In the genomic region with DNA sequence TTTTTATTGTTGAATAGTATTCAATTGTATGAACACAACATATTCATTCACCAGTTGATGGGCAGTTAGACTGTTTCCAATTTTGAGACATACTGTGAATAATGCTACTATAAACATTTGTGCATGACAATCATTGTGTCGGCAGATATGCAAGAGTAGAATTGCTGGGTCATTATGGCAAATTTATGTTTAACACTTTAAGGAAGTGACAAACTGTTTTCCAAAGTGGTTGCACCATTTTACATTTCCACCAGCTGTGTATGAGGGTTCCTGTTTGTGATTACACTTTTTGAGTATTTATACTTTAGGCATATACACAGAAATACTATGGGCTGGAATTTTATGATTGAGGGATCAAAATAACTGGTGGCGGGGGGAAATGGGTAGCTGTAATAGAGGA, we compare ENCODE assay signal across 27 cellular contexts.
DNase-seq lines count a peak whose midpoint lies in the region; ATAC-seq and TF ChIP-seq lines count a peak whose summit lies in the region.
"Had no signal": no experiment of that assay in that cellular context is flagged by ENCODE, and none has a peak within 500 bp of the region (broad histone marks: within the 10 kb centered on the region; RNA-seq: fewer than 3 reads in every experiment).

No MANE protein-coding gene starts in this region.

- TF ChIP-seq CTCF in Caco-2 (IDR thresholded peaks at IDR 0.05; ENCODE audit: insufficient read depth in 1 of 2, low read depth in 1 of 2, low read length in 1 of 2, severe bottlenecking in 1 of 2, unreplicated experiment in 1 of 2) (no peak), gastrocnemius medialis (IDR thresholded peaks at IDR 0.05 in 4 of 5, conservative IDR thresholded peaks at IDR 0.05 in 1 of 5) (no peak)

- H3K9me3 ChIP-seq in Caco-2 (no peaks in the 10 kb centered on the region), gastrocnemius medialis (no peaks in the 10 kb centered on the region)
- H3K9me3 ChIP-seq: ovary, thyroid gland had no signal

- TF ChIP-seq POLR2A in gastrocnemius medialis (IDR thresholded peaks at IDR 0.05): no peak

- intact Hi-C loops in Caco-2 (cut with micrococcal nuclease; ENCODE audit: unreplicated experiment) (no loop called here), gastrocnemius medialis (cut with DNase I; ENCODE audit: low total_unique reads) (loop anchor here (5.0 kb wide), 1 partner anchor 356 kb away; no protein-coding TSS in a partner anchor), left colon (cut with DNase I, micrococcal nuclease) (no loop called here)
- intact Hi-C loops in activated T-helper 2 cell treated with anti-CD3 and anti-CD28 coated beads, Interferon-gamma antibody, Interleukin-2, Interleukin-4, amounts not matched to agents 10 μg/mL and 5 μg/mL and 100 μg/mL, durations not matched to agents 14 hours and 24 hours and 36 hours (cut with micrococcal nuclease): loop anchor here (2.0 to 10.0 kb wide), 8 partner anchors 19 to 397 kb away; a partner anchor contains a TSS

- H3K4me3 Mint-ChIP-seq in Caco-2 (ENCODE audit: unreplicated experiment): no peak overlapping the region
- no peak overlapping the region for H3K4me3 Mint-ChIP-seq in activated T-helper 2 cell treated with anti-CD3 and anti-CD28 coated beads, Interferon-gamma antibody, Interleukin-2, Interleukin-4, amounts not matched to agents 10 μg/mL and 5 μg/mL and 100 μg/mL, durations not matched to agents 14 hours and 24 hours and 36 hours (ENCODE audit: low read depth)
- H3K4me3 Mint-ChIP-seq: activated CD8-positive, alpha-beta T cell treated with anti-CD3 and anti-CD28 coated beads, Interleukin-2, amount 10 ng/mL, durations not matched to agents 7 days and 5 days; effector memory CD8-positive, alpha-beta T cell; T-helper 2 cell treated with Interferon-gamma antibody and Interleukin-4, amounts not matched to agents 5 μg/mL and 100 μg/mL, for 36 hours had no signal

- H3K27me3 ChIP-seq in Caco-2 (replicated peaks; ENCODE audit: control insufficient read depth, insufficient read depth, low read length) (no peaks in the 10 kb centered on the region), gastrocnemius medialis (no peaks in the 10 kb centered on the region)
- H3K27me3 ChIP-seq: BLaER1 treated with 17β-estradiol and CSF1 and Interleukin-3, amounts not matched to agents 10 nM and 100 nM; ovary; thyroid gland had no signal

- POLR2A ChIA-PET in Caco-2 (lab: Charles Lee): no interaction called here

- H3K27ac Mint-ChIP-seq in Caco-2 (ENCODE audit: unreplicated experiment): no peak overlapping the region
- H3K27ac Mint-ChIP-seq in activated T-helper 2 cell treated with anti-CD3 and anti-CD28 coated beads, Interferon-gamma antibody, Interleukin-2, Interleukin-4, amounts not matched to agents 10 μg/mL and 5 μg/mL and 100 μg/mL, durations not matched to agents 14 hours and 24 hours and 36 hours: peak overlapping the region; percentile 48
- H3K27ac Mint-ChIP-seq: activated CD8-positive, alpha-beta T cell treated with anti-CD3 and anti-CD28 coated beads, Interleukin-2, amount 10 ng/mL, durations not matched to agents 7 days and 5 days; effector memory CD8-positive, alpha-beta T cell; T-helper 2 cell treated with Interferon-gamma antibody and Interleukin-4, amounts not matched to agents 5 μg/mL and 100 μg/mL, for 36 hours had no signal

- peaks cover 6% of the 10 kb centered on the region for H3K36me3 Mint-ChIP-seq in Caco-2 (ENCODE audit: insufficient read depth, unreplicated experiment)
- H3K36me3 Mint-ChIP-seq in activated T-helper 2 cell treated with anti-CD3 and anti-CD28 coated beads, Interferon-gamma antibody, Interleukin-2, Interleukin-4, amounts not matched to agents 10 μg/mL and 5 μg/mL and 100 μg/mL, durations not matched to agents 14 hours and 24 hours and 36 hours (ENCODE audit: low read depth): peaks cover 40% of the 10 kb centered on the region

- no peaks in the 10 kb centered on the region for H3K36me3 ChIP-seq in Caco-2 (ENCODE audit: control insufficient read depth, insufficient read depth, low read length)
- no peaks in the 10 kb centered on the region for H3K36me3 ChIP-seq in gastrocnemius medialis
- H3K36me3 ChIP-seq: ovary, thyroid gland had no signal

- CTCF ChIA-PET in Caco-2 (lab: Charles Lee): no interaction called here

- BruUV-seq in Caco-2 (replicated peaks; lab: Mats Ljungman, UMichigan): TSS peak; percentile 11

- in situ Hi-C loops in KBM-7 (cut with MboI; ENCODE audit: low pct_unique_long_range_greater_than_20kb, low sequenced_read_pairs) (no loop called here), gastrocnemius medialis (cut with MboI; ENCODE audit: low sequenced_read_pairs in 4 of 4) (loop anchor here in 1 of 4 donors (10.0 kb wide), 1 partner anchor 59 kb away; a partner anchor contains a TSS)

- ATAC-seq in gastrocnemius medialis: no peak
- no peak for ATAC-seq in HG02870 (IDR thresholded peaks at IDR 0.05; ENCODE audit: unreplicated experiment)
- no peak for ATAC-seq in left colon
- no peak for ATAC-seq in GM21529 (IDR thresholded peaks at IDR 0.05; ENCODE audit: unreplicated experiment)
- ATAC-seq: activated CD8-positive, alpha-beta T cell treated with anti-CD3 and anti-CD28 coated beads, Interleukin-2, amount 10 ng/mL, durations not matched to agents 7 days and 5 days; effector memory CD8-positive, alpha-beta T cell had no signal

- DNase-seq in Caco-2: no peak
- DNase-seq in KBM-7: peak; percentile 28
- no peak for DNase-seq in activated T-helper 2 cell treated with anti-CD3 and anti-CD28 coated beads, Interferon-gamma antibody, Interleukin-2, Interleukin-4, amounts not matched to agents 10 μg/mL and 5 μg/mL and 100 μg/mL, durations not matched to agents 14 hours and 24 hours and 36 hours (ENCODE audit: low spot score)
- no peak for DNase-seq in gastrocnemius medialis
- DNase-seq in left colon: no peak
- DNase-seq: activated CD8-positive, alpha-beta T cell treated with anti-CD3 and anti-CD28 coated beads, Interleukin-2, amount 10 ng/mL, durations not matched to agents 7 days and 5 days; activated gamma-delta T cell; caudate nucleus; COR-L47; cortex of kidney; DMS53; effector memory CD8-positive, alpha-beta T cell; glutamatergic neuron; mesenchymal stem cell; NCI-H1417; NCI-H2029; NCI-H526; ovary; retina; SIG-M5; stimulated activated CD4-positive, alpha-beta T cell treated with anti-CD3 and anti-CD28 coated beads, Interleukin-2, amount 100 ng/mL, for 24 hours; stimulated activated CD8-positive, alpha-beta memory T cell treated with anti-CD3 and anti-CD28 coated beads, Interleukin-4, amount 100 ng/mL, for 48 hours; thyroid gland had no signal

- peak overlapping the region; percentile 35 to 91 (median 62) for H3K27ac ChIP-seq in gastrocnemius medialis
- H3K27ac ChIP-seq: BLaER1 treated with 17β-estradiol and CSF1 and Interleukin-3, amounts not matched to agents 10 nM and 100 nM; ovary; thyroid gland had no signal

- 0 out of 2 replicates have a peak, but pooled peaks cover 4% of the 10 kb centered on the region for H3K4me1 ChIP-seq in Caco-2
- H3K4me1 ChIP-seq in gastrocnemius medialis: peaks cover 36 to 45% of the 10 kb centered on the region in 2 donors

- H3K9me3 Mint-ChIP-seq in Caco-2 (ENCODE audit: unreplicated experiment): peaks cover 13% of the 10 kb centered on the region
- peaks cover 28% of the 10 kb centered on the region for H3K9me3 Mint-ChIP-seq in activated T-helper 2 cell treated with anti-CD3 and anti-CD28 coated beads, Interferon-gamma antibody, Interleukin-2, Interleukin-4, amounts not matched to agents 10 μg/mL and 5 μg/mL and 100 μg/mL, durations not matched to agents 14 hours and 24 hours and 36 hours

- H3K27me3 Mint-ChIP-seq in Caco-2 (ENCODE audit: insufficient read depth, unreplicated experiment): no peaks in the 10 kb centered on the region
- H3K27me3 Mint-ChIP-seq in activated T-helper 2 cell treated with anti-CD3 and anti-CD28 coated beads, Interferon-gamma antibody, Interleukin-2, Interleukin-4, amounts not matched to agents 10 μg/mL and 5 μg/mL and 100 μg/mL, durations not matched to agents 14 hours and 24 hours and 36 hours (ENCODE audit: low read depth): no peaks in the 10 kb centered on the region
- H3K27me3 Mint-ChIP-seq: effector memory CD8-positive, alpha-beta T cell had no signal

- H3K4me3 ChIP-seq in Caco-2 (ENCODE audit: low read depth, low read length): no peak overlapping the region
- H3K4me3 ChIP-seq in gastrocnemius medialis: no peak overlapping the region
- H3K4me3 ChIP-seq: BLaER1 treated with 17β-estradiol and CSF1 and Interleukin-3, amounts not matched to agents 10 nM and 100 nM; ovary; thyroid gland had no signal

- H3K4me1 Mint-ChIP-seq in Caco-2 (ENCODE audit: low read depth, unreplicated experiment): no peaks in the 10 kb centered on the region
- peaks cover 29% of the 10 kb centered on the region for H3K4me1 Mint-ChIP-seq in activated T-helper 2 cell treated with anti-CD3 and anti-CD28 coated beads, Interferon-gamma antibody, Interleukin-2, Interleukin-4, amounts not matched to agents 10 μg/mL and 5 μg/mL and 100 μg/mL, durations not matched to agents 14 hours and 24 hours and 36 hours (ENCODE audit: low read depth)

Comparison
In these comparisons a context has a peak if more than half of its experiments do, and no peak if none do; other contexts are left out.
1. intact Hi-C loops: an anchor here in activated T-helper 2 cell treated with anti-CD3 and anti-CD28 coated beads, Interferon-gamma antibody, Interleukin-2, Interleukin-4, amounts not matched to agents 10 μg/mL and 5 μg/mL and 100 μg/mL, durations not matched to agents 14 hours and 24 hours and 36 hours (2.0 to 10.0 kb wide) and gastrocnemius medialis (5.0 kb wide); none called in Caco-2 and left colon.